In genomic region chr2:85920810-85921545, GRCh38 we compare ENCODE assay signal across 13 cellular contexts. TPM values are rescaled to one million over a fixed set of nuclear protein-coding genes. Genes with fewer than 3 reads are reported as not detected.
A peak's percentile ranks its signal among the peaks of the same experiment; 100 is the strongest.
DNase-seq lines count a peak whose midpoint lies in the region; ATAC-seq, FAIRE-seq and TF ChIP-seq lines count a peak whose summit lies in the region.
"Had no signal": no experiment of that assay in that cellular context is flagged by ENCODE, and none has a peak within 500 bp of the region (broad histone marks: within the 10 kb centered on the region; RNA-seq: fewer than 3 reads in every experiment).

No MANE protein-coding gene starts in this region.

- WGBS in pancreas, 2 donors = 47 to 59% methylated on average over 5 of the region's 5 CpGs

- peak overlapping the region in 2 of 4 donors; percentile 2 to 20 for H3K27ac ChIP-seq in pancreas
- H3K27ac ChIP-seq: HL-60 had no signal

- no peak for TF ChIP-seq CTCF in pancreas (IDR thresholded peaks at IDR 0.05)

- H3K36me3 Mint-ChIP-seq in activated naive CD4-positive, alpha-beta T cell treated with anti-CD3 and anti-CD28 coated beads, Interleukin-2, amount 50 U/mL, for 72 hours = no peaks in the 10 kb centered on the region

- H3K4me1 ChIP-seq in pancreas = peaks cover 5 to 13% (median 9%) of the 10 kb centered on the region in 3 donors

- intact Hi-C loops in pancreas (cut with DNase I) = no loop called here

- no peak for FAIRE-seq in pancreas (lab: Jason Lieb, UNC)

- DNase-seq in EH (ENCODE audit: low read depth) (peak; percentile 64), RPMI7951 (ENCODE audit: low read depth) (peak; percentile 49), foreskin melanocyte (peak; percentile 48), pancreas (peak in 2 of 6 donors; percentile 18 to 27), T1000 (lab: John Stamatoyannopoulos, UW) (no peak)
- no peak for DNase-seq in activated naive CD4-positive, alpha-beta T cell treated with anti-CD3 and anti-CD28 coated beads, Interleukin-2, amount 50 U/mL, for 72 hours (ENCODE audit: low spot score in 2 of 2)
- DNase-seq: activated T-cell treated with anti-CD3 and anti-CD28 coated beads, Interleukin-2, amount 50 U/mL, for 24 hours; lower lobe of right lung; NCI-H345 had no signal

- no peaks in the 10 kb centered on the region for H3K9me3 ChIP-seq in pancreas
- H3K9me3 ChIP-seq: lower lobe of right lung had no signal

- H3K27ac Mint-ChIP-seq in activated naive CD4-positive, alpha-beta T cell treated with anti-CD3 and anti-CD28 coated beads, Interleukin-2, amount 50 U/mL, for 72 hours = no peak overlapping the region
- H3K27ac Mint-ChIP-seq: activated T-cell treated with anti-CD3 and anti-CD28 coated beads, Interleukin-2, amount 50 U/mL, for 24 hours had no signal

- no peak overlapping the region for H3K4me3 ChIP-seq in pancreas
- H3K4me3 ChIP-seq: lower lobe of right lung, skin epidermis had no signal

- ATAC-seq in pancreas = peak; percentile 66 to 89 (median 78)
- ATAC-seq in GM18909 (IDR thresholded peaks at IDR 0.05; ENCODE audit: poor library complexity, unreplicated experiment) = no peak
- ATAC-seq in activated naive CD4-positive, alpha-beta T cell treated with anti-CD3 and anti-CD28 coated beads, Interleukin-2, amount 50 U/mL, for 72 hours = no peak
- ATAC-seq in GM21381 (IDR thresholded peaks at IDR 0.05; ENCODE audit: unreplicated experiment) = no peak
- ATAC-seq: lower lobe of right lung had no signal

- no peaks in the 10 kb centered on the region for H3K27me3 ChIP-seq in pancreas

- no peaks in the 10 kb centered on the region for H3K36me3 ChIP-seq in pancreas
- H3K36me3 ChIP-seq: lower lobe of right lung had no signal

- H3K9me3 Mint-ChIP-seq in activated naive CD4-positive, alpha-beta T cell treated with anti-CD3 and anti-CD28 coated beads, Interleukin-2, amount 50 U/mL, for 72 hours = no peaks in the 10 kb centered on the region
- H3K9me3 Mint-ChIP-seq: activated T-cell treated with anti-CD3 and anti-CD28 coated beads, Interleukin-2, amount 50 U/mL, for 24 hours had no signal

RNA-seq across cellular contexts. Expression of gene ST3GAL5, which starts 32.2 kb away (rescaled TPM):
- total RNA-seq in RPMI7951 (2014; rRNA removed; shearing (Covaris generic)) = 83.2 and 98.5 TPM in 2 replicates
- 10 to 100 TPM in 1 of 6 donors, 1 to 10 TPM in 5; 4.4 to 11.4 (median 5.4) TPM for total RNA-seq in pancreas
- 10 to 100 TPM in 1 of 2 donors, 1 to 10 TPM in 1; 9.3 to 14.5 TPM for polyA plus RNA-seq in pancreas
- 1 to 10 TPM; 8.9 TPM for total RNA-seq in activated naive CD4-positive, alpha-beta T cell treated with anti-CD3 and anti-CD28 coated beads, Interleukin-2, amount 50 U/mL, for 72 hours

Comparison
In these comparisons a context has a peak if more than half of its experiments do, and no peak if none do; other contexts are left out.
1. DNase-seq: peak in EH (single experiment), RPMI7951 (single experiment) and foreskin melanocyte (single experiment); none in T1000 (single experiment) and activated naive CD4-positive, alpha-beta T cell treated with anti-CD3 and anti-CD28 coated beads, Interleukin-2, amount 50 U/mL, for 72 hours (0 of 2).
2. ATAC-seq: peak in pancreas (4 of 4); none in GM18909 (single experiment), activated naive CD4-positive, alpha-beta T cell treated with anti-CD3 and anti-CD28 coated beads, Interleukin-2, amount 50 U/mL, for 72 hours (0 of 2) and GM21381 (single experiment).